Comparison of ENCODE assay signal across 19 cellular contexts in genomic region chr17:21198411-21198810, GRCh38. TPM values are rescaled to one million over a fixed set of nuclear protein-coding genes. Genes with fewer than 3 reads are reported as not detected.
DNase-seq lines count a peak whose midpoint lies in the region; ATAC-seq, FAIRE-seq and TF ChIP-seq lines count a peak whose summit lies in the region.
"Had no signal": no experiment of that assay in that cellular context is flagged by ENCODE, and none has a peak within 500 bp of the region (broad histone marks: within the 10 kb centered on the region; RNA-seq: fewer than 3 reads in every experiment).

No MANE protein-coding gene starts in this region.

- H2BK5ac ChIP-seq in H1 (ENCODE audit: low read depth, low read length): peak overlapping the region; percentile 60

- no peak for TF ChIP-seq EP300 in H1 (IDR thresholded peaks at IDR 0.05; ENCODE audit: borderline replicate concordance in 1 of 2, low read depth in 2 of 2, low read length in 2 of 2)

- 0 out of 2 replicates have a peak overlapping the region, but pooled peaks have one; percentile 58 for H2AK5ac ChIP-seq in H1 (ENCODE audit: low read depth, low read length)

- H2BK15ac ChIP-seq in H1 (ENCODE audit: low read length): no peak overlapping the region

- no peak overlapping the region; the same call in 1 of the 2 replicates for H3K18ac ChIP-seq in H1 (ENCODE audit: extremely low read depth, low read length)

- H4K91ac ChIP-seq in H1 (replicated peaks; ENCODE audit: insufficient read length, low read length): peak overlapping the region; percentile 49

- H3K27ac ChIP-seq in GM23248 (peak overlapping the region; percentile 69; the same call in 1 of the 2 replicates), HUES64 (ENCODE audit: low read depth, low read length) (no peak overlapping the region), H1 (ENCODE audit: low read depth, low read length) (no peak overlapping the region), gastrocnemius medialis (peak overlapping the region; percentile 80 to 98 (median 91))
- H3K27ac ChIP-seq: A549; BLaER1 treated with 17β-estradiol and CSF1 and Interleukin-3, amounts not matched to agents 10 nM and 100 nM; HL-60; Peyer's patch had no signal

- no peaks in the 10 kb centered on the region for H3K27me3 ChIP-seq in GM23248 (replicated peaks; ENCODE audit: insufficient read depth)
- no peaks in the 10 kb centered on the region for H3K27me3 ChIP-seq in HUES64 (ENCODE audit: insufficient read depth, low read length)
- no peaks in the 10 kb centered on the region for H3K27me3 ChIP-seq in H1 (replicated peaks in 1 of 4; ENCODE audit: control insufficient read depth in 3 of 4, extremely low read depth in 1 of 4, insufficient read depth in 3 of 4, low read length in 3 of 4)
- H3K27me3 ChIP-seq in gastrocnemius medialis: no peaks in the 10 kb centered on the region
- H3K27me3 ChIP-seq: BLaER1 treated with 17β-estradiol and CSF1 and Interleukin-3, amounts not matched to agents 10 nM and 100 nM; Peyer's patch had no signal

- TF ChIP-seq POLR2A in H1 (IDR thresholded peaks at IDR 0.05; ENCODE audit: control extremely low read depth in 1 of 2, low read depth in 2 of 2, low read length in 2 of 2) (no peak), gastrocnemius medialis (IDR thresholded peaks at IDR 0.05) (no peak)

- in situ Hi-C loops in GM23248 (cut with MboI) (loop anchor here (25.0 kb wide), 1 partner anchor 111 kb away; no protein-coding TSS in a partner anchor), gastrocnemius medialis (cut with MboI; ENCODE audit: low sequenced_read_pairs in 4 of 4) (no loop called here)

- no peak for FAIRE-seq in H1 (lab: Jason Lieb, UNC)
- FAIRE-seq: A549 had no signal

- intact Hi-C loops in gastrocnemius medialis (cut with DNase I; ENCODE audit: low total_unique reads): no loop called here

- no peak overlapping the region for H3K14ac ChIP-seq in H1 (ENCODE audit: insufficient read length)

- H3K79me2 ChIP-seq in GM23248 (ENCODE audit: insufficient read depth) (peaks cover 96% of the 10 kb centered on the region), H1 (ENCODE audit: control insufficient read depth in 1 of 2, insufficient read depth in 2 of 2, low read length in 2 of 2) (peaks cover 3 to 50% of the 10 kb centered on the region in 2 experiments; a peak in 3 of 4 replicates)

- H3F3A ChIP-seq in GM23248 (ENCODE audit: insufficient read depth): peaks cover 12% of the 10 kb centered on the region; the same call in 1 of the 2 replicates

- 93 to 96% methylated on average over 20 of the region's 20 CpGs for WGBS in GM23248 (ENCODE audit: low coverage in 1 of 2, low lambda C conversion rate in 2 of 2, missing lambda C conversion rate in 2 of 2), 2 experiments
- 95% methylated on average over 20 of the region's 20 CpGs for WGBS in HUES64
- 95% methylated on average over 11 of the region's 20 CpGs; no CpG with 5 or more reads in 1 of the 2 experiments for WGBS in H1 (ENCODE audit: extremely low coverage in 1 of 2, insufficient coverage in 1 of 2, insufficient read length in 1 of 2, insufficient replicate concordance in 2 of 2, low coverage in 1 of 2, low lambda C conversion rate in 2 of 2, missing lambda C conversion rate in 1 of 2), 2 experiments

- no peak overlapping the region for H2BK20ac ChIP-seq in H1 (ENCODE audit: low read length)

- H3K9me3 ChIP-seq in GM23248 (ENCODE audit: low read depth) (no peaks in the 10 kb centered on the region), HUES64 (ENCODE audit: insufficient read depth, low read depth, low read length) (no peaks in the 10 kb centered on the region), H1 (ENCODE audit: insufficient read depth in 2 of 2, low read depth in 1 of 2, low read length in 1 of 2) (no peaks in the 10 kb centered on the region), gastrocnemius medialis (no peaks in the 10 kb centered on the region)
- H3K9me3 ChIP-seq: A549; BLaER1 treated with 17β-estradiol and CSF1 and Interleukin-3, amounts not matched to agents 10 nM and 100 nM; HAP-1; Peyer's patch had no signal

- H3K23ac ChIP-seq in H1 (ENCODE audit: insufficient read length): no peak overlapping the region

- ATAC-seq in gastrocnemius medialis: no peak
- no peak for ATAC-seq in GM21381 (IDR thresholded peaks at IDR 0.05; ENCODE audit: unreplicated experiment)
- ATAC-seq: A549, Right ventricle myocardium inferior had no signal

- H3K4me3 ChIP-seq in GM23248 (no peak overlapping the region), HUES64 (ENCODE audit: low read length) (no peak overlapping the region), H1 (ENCODE audit: extremely low read depth in 1 of 4, insufficient read depth in 2 of 4, low read depth in 3 of 4, low read length in 4 of 4) (no peak overlapping the region), gastrocnemius medialis (no peak overlapping the region)
- H3K4me3 ChIP-seq: A549; BLaER1 treated with 17β-estradiol and CSF1 and Interleukin-3, amounts not matched to agents 10 nM and 100 nM; HAP-1; Peyer's patch had no signal

- no peak overlapping the region for H4K5ac ChIP-seq in H1 (ENCODE audit: insufficient read length, low read depth, low read length)

- H3K56ac ChIP-seq in H1 (replicated peaks; ENCODE audit: insufficient read length, low read depth, low read length): no peak overlapping the region

- H2BK12ac ChIP-seq in H1 (ENCODE audit: low read depth, low read length): peak overlapping the region; percentile 63; the same call in 1 of the 2 replicates

- H3K4me1 ChIP-seq in GM23248 (ENCODE audit: insufficient read depth): peaks cover 21% of the 10 kb centered on the region
- peaks cover 30% of the 10 kb centered on the region for H3K4me1 ChIP-seq in HUES64 (ENCODE audit: insufficient read depth, low read length)
- peaks cover 16 to 27% (median 21%) of the 10 kb centered on the region in 4 experiments for H3K4me1 ChIP-seq in H1 (replicated peaks in 1 of 4; ENCODE audit: control insufficient read depth in 3 of 4, insufficient read depth in 4 of 4, low read length in 3 of 4)
- peaks cover 79 to 84% of the 10 kb centered on the region in 2 donors for H3K4me1 ChIP-seq in gastrocnemius medialis
- H3K4me1 ChIP-seq: A549 had no signal

- H2BK120ac ChIP-seq in H1 (replicated peaks; ENCODE audit: low read depth, low read length): no peak overlapping the region

- CTCF ChIA-PET in H1 (lab: Charles Lee; ENCODE audit: partially characterized antibody): interaction anchor here (1.5 kb wide), 1 partner anchor 81 kb away, joined by 4 read pairs; no protein-coding TSS in a partner anchor

- no peaks in the 10 kb centered on the region; the same call in 1 of the 2 replicates for H3K23me2 ChIP-seq in H1 (ENCODE audit: low read depth, low read length)

- H3K9ac ChIP-seq in GM23248: no peak overlapping the region
- 0 out of 2 replicates have a peak overlapping the region, but pooled peaks have one; percentile 2 for H3K9ac ChIP-seq in HUES64 (ENCODE audit: low read depth, low read length)
- H3K9ac ChIP-seq in H1 (replicated peaks in 1 of 4; ENCODE audit: extremely low read depth in 1 of 4, low read depth in 3 of 4, low read length in 3 of 4): no peak overlapping the region
- H3K9ac ChIP-seq: BLaER1 treated with 17β-estradiol and CSF1 and Interleukin-3, amounts not matched to agents 10 nM and 100 nM had no signal

- no peaks in the 10 kb centered on the region for H3K9me2 ChIP-seq in GM23248 (ENCODE audit: insufficient read depth)

- TF ChIP-seq CTCF in H1 (IDR thresholded peaks at IDR 0.05; ENCODE audit: control extremely low read depth in 1 of 3, insufficient read depth in 1 of 3, low read depth in 1 of 3, low read length in 3 of 3): no peak
- TF ChIP-seq CTCF in gastrocnemius medialis (IDR thresholded peaks at IDR 0.05 in 4 of 5, conservative IDR thresholded peaks at IDR 0.05 in 1 of 5): no peak

- H3K4ac ChIP-seq in H1 (replicated peaks; ENCODE audit: insufficient read length, low read depth, low read length): peak overlapping the region; percentile 61

- DNase-seq in GM23248: no peak
- no peak for DNase-seq in H1 (ENCODE audit: low read depth in 1 of 2, low spot score in 2 of 2)
- no peak for DNase-seq in gastrocnemius medialis
- DNase-seq in NCI-H146 treated with DMSO at 0.1 percent for 48 hours (lab: John Stamatoyannopoulos, UW; ENCODE audit: unreplicated experiment): no peak
- DNase-seq in NCI-H1694 (lab: John Stamatoyannopoulos, UW): no peak
- DNase-seq: COR-L47, DMS153, KBM-7, NCI-H1436, NCI-H2081, NCI-H510A treated with DMSO at 0.1 percent for 48 hours, Peyer's patch had no signal

- peaks cover 24% of the 10 kb centered on the region for H3K79me1 ChIP-seq in H1 (ENCODE audit: low read depth, low read length)

- H4K20me1 ChIP-seq in GM23248 (ENCODE audit: insufficient read depth): no peaks in the 10 kb centered on the region
- peaks cover 24 to 51% of the 10 kb centered on the region in 2 experiments for H4K20me1 ChIP-seq in H1 (replicated peaks in 1 of 2; ENCODE audit: control insufficient read depth in 1 of 2, insufficient read depth in 2 of 2, low read length in 2 of 2)

- H3K36me3 ChIP-seq in GM23248 (ENCODE audit: low read depth) (peaks cover 12% of the 10 kb centered on the region; the same call in 1 of the 2 replicates), HUES64 (ENCODE audit: insufficient read depth, low read length) (peaks cover 34% of the 10 kb centered on the region), H1 (ENCODE audit: control insufficient read depth in 2 of 4, insufficient read depth in 4 of 4, low read length in 3 of 4) (peaks cover 6 to 20% (median 11%) of the 10 kb centered on the region in 4 experiments; a peak in 7 of 8 replicates), gastrocnemius medialis (peaks cover 0 to 18% of the 10 kb centered on the region in 2 donors)

- no peak for TF ChIP-seq RAD21 in H1 (IDR thresholded peaks at IDR 0.05 in 1 of 2, conservative IDR thresholded peaks at IDR 0.05 in 1 of 2; ENCODE audit: low read depth in 2 of 2, low read length in 2 of 2)

- no peak overlapping the region for H2AFZ ChIP-seq in GM23248
- no peak overlapping the region for H2AFZ ChIP-seq in H1 (ENCODE audit: low read length)

- H4K8ac ChIP-seq in H1 (ENCODE audit: extremely low read depth, insufficient read depth, low read length): no peak overlapping the region

- POLR2A ChIA-PET in H1 (lab: Charles Lee; ENCODE audit: partially characterized antibody): interaction anchor here (0.7 to 4.0 kb wide), 3 partner anchors 13 to 23 kb away, joined by 5 to 42 read pairs (median 8); partner anchors contain the start of gene TMEM11

- H3K4me2 ChIP-seq in GM23248 (ENCODE audit: unreplicated experiment) (no peak overlapping the region), H1 (ENCODE audit: insufficient read depth in 1 of 2, low read depth in 2 of 2, low read length in 2 of 2) (peak overlapping the region in 1 of 2 experiments; percentile 66; a peak in 1 of 4 replicates)
- H3K4me2 ChIP-seq: A549; BLaER1 treated with 17β-estradiol and CSF1 and Interleukin-3, amounts not matched to agents 10 nM and 100 nM had no signal

RNA-seq across cellular contexts. Expression of gene TMEM11, which starts 15.6 kb away (rescaled TPM):
- 18.2 and 29.4 TPM in 2 replicates for total RNA-seq in GM23248 (2014; rRNA removed; shearing (Covaris generic))
- polyA plus RNA-seq in GM23248 (2016; fragmentation: Nextera tagmentation; extraction: Ambion mirVana) (66.5 and 66.9 TPM in 2 replicates), H1 (2011; rRNA removed) (90.4 and 133 TPM in 2 replicates)
- polyA plus RNA-seq in HUES64 (2013, experiment 1 of 2): 32.2 TPM
- polyA plus RNA-seq in HUES64 (2013, experiment 2 of 2): 30.5 TPM
- total RNA-seq in H1 (2021; fragmentation: NEBNext Ultra II Directional; extraction: Animal tissue kit (Norgen Biotek cat#: 25700)): 33.3 and 34.2 TPM in 2 replicates
- 66.8 TPM for polyA plus RNA-seq in H1 (2011; cell fraction: cytosol; rRNA removed)
- 70.3 TPM for polyA plus RNA-seq in H1 (2011; cell fraction: nucleus; rRNA removed)
- polyA plus RNA-seq in H1 (2012, experiment 1 of 2): 23.0 to 40.0 TPM (median 34.0 TPM) in 4 replicates
- polyA plus RNA-seq in H1 (2012, experiment 2 of 2): 35.1 TPM
- 29.5 TPM for polyA plus RNA-seq in H1 (2013, experiment 1 of 2)
- polyA plus RNA-seq in H1 (2013, experiment 2 of 2): 29.8 TPM
- polyA minus RNA-seq in H1 (2011; rRNA and poly(A)+ RNA removed): 35.5 and 44.9 TPM in 2 replicates
- 27.9 TPM for polyA minus RNA-seq in H1 (2011; cell fraction: cytosol; rRNA and poly(A)+ RNA removed)
- polyA minus RNA-seq in H1 (2011; cell fraction: nucleus; rRNA and poly(A)+ RNA removed): 38.5 TPM
- total RNA-seq in gastrocnemius medialis: 100 to 1,000 TPM in 2 of 4 donors, 10 to 100 TPM in 2; 70.6 to 131 (median 90.9) TPM

RNA-seq across cellular contexts. Expression of gene NATD1, which starts 54.8 kb away (rescaled TPM):
- total RNA-seq in GM23248 (2014; rRNA removed; shearing (Covaris generic)): 5.0 and 9.6 TPM in 2 replicates
- polyA plus RNA-seq in GM23248 (2016; fragmentation: Nextera tagmentation; extraction: Ambion mirVana): 3.6 and 4.0 TPM in 2 replicates
- polyA plus RNA-seq in HUES64 (2013, experiment 1 of 2): 7.9 TPM
- 8.5 TPM for polyA plus RNA-seq in HUES64 (2013, experiment 2 of 2)
- total RNA-seq in H1 (2021; fragmentation: NEBNext Ultra II Directional; extraction: Animal tissue kit (Norgen Biotek cat#: 25700)): 7.5 and 8.4 TPM in 2 replicates
- 5.4 and 8.8 TPM in 2 replicates for polyA plus RNA-seq in H1 (2011; rRNA removed)
- 6.3 TPM for polyA plus RNA-seq in H1 (2011; cell fraction: cytosol; rRNA removed)
- polyA plus RNA-seq in H1 (2011; cell fraction: nucleus; rRNA removed): 7.7 TPM
- 5.8 to 7.2 TPM (median 5.9 TPM) in 4 replicates for polyA plus RNA-seq in H1 (2012, experiment 1 of 2)
- 5.1 TPM for polyA plus RNA-seq in H1 (2012, experiment 2 of 2)
- polyA plus RNA-seq in H1 (2013, experiment 1 of 2): 4.8 TPM
- 4.8 TPM for polyA plus RNA-seq in H1 (2013, experiment 2 of 2)
- polyA minus RNA-seq in H1 (2011; rRNA and poly(A)+ RNA removed): 4.7 and 6.3 TPM in 2 replicates
- polyA minus RNA-seq in H1 (2011; cell fraction: cytosol; rRNA and poly(A)+ RNA removed): 5.9 TPM
- 5.7 TPM for polyA minus RNA-seq in H1 (2011; cell fraction: nucleus; rRNA and poly(A)+ RNA removed)
- total RNA-seq in gastrocnemius medialis: 10 to 100 TPM; 10.1 to 21.2 (median 15.5) TPM

Comparison
In these comparisons a context has a peak if more than half of its experiments do, and no peak if none do; other contexts are left out.
1. H3K27ac ChIP-seq: peak in GM23248 (single experiment) and gastrocnemius medialis (4 of 4); none in HUES64 (single experiment) and H1 (single experiment).